ENCODE assay signal across 1 cellular context in genomic region chr3:14242490-14243311, GRCh38.
A peak's percentile ranks its signal among the peaks of the same experiment; 100 is the strongest.
TF ChIP-seq lines count a peak whose summit lies in the region.

No MANE protein-coding gene starts in this region.

TF ChIP-seq in K562, 482 proteins besides CTCF, POLR2A, EP300 and RAD21 (continued from another document):
- TF ChIP-seq ZMIZ1 (IDR thresholded peaks at IDR 0.05; ENCODE audit: low read depth in 2 of 2, low read length in 2 of 2) (no peak), ZSCAN29 (IDR thresholded peaks at IDR 0.05) (no peak), MAX (CRISPR knock-in tag; IDR thresholded peaks at IDR 0.05) (peak; percentile 29; the same call in 1 of the 2 replicates), ZBED1 (IDR thresholded peaks at IDR 0.05) (no peak), DMBX1 (CRISPR knock-in tag; IDR thresholded peaks at IDR 0.05; ENCODE audit: borderline replicate concordance) (0 out of 2 replicates have a peak, but pooled peaks have one; percentile 65), YBX1 (IDR thresholded peaks at IDR 0.05) (no peak), SPI1 (IDR thresholded peaks at IDR 0.05; ENCODE audit: borderline replicate concordance, low read depth, low read length) (no peak), ZNF592 (IDR thresholded peaks at IDR 0.05) (peak; percentile 54; the same call in 1 of the 2 replicates), POLR2B (IDR thresholded peaks at IDR 0.05; ENCODE audit: low read depth, partially characterized antibody) (no peak), PCBP2 (IDR thresholded peaks at IDR 0.05; ENCODE audit: low read depth, low read length, poor library complexity, severe bottlenecking) (no peak), ZNF511 (CRISPR knock-in tag; IDR thresholded peaks at IDR 0.05) (no peak), RBFOX2 (IDR thresholded peaks at IDR 0.05; ENCODE audit: low read depth, low read length) (no peak), NR2C2 (CRISPR knock-in tag; IDR thresholded peaks at IDR 0.05) (no peak), NR2C2 (tag; IDR thresholded peaks at IDR 0.05) (peak; percentile 81), NCOA4 (IDR thresholded peaks at IDR 0.05; ENCODE audit: partially characterized antibody) (no peak), C11orf30 (IDR thresholded peaks at IDR 0.05; ENCODE audit: low read depth) (peak; percentile 27; the same call in 1 of the 2 replicates), TBL1XR1 (IDR thresholded peaks at IDR 0.05; ENCODE audit: low read length in 2 of 2) (no peak), PYGO2 (tag; IDR thresholded peaks at IDR 0.05) (0 out of 2 replicates have a peak, but pooled peaks have one; percentile 45), ID3 (CRISPR knock-in tag; IDR thresholded peaks at IDR 0.05) (no peak), ID3 (tag; IDR thresholded peaks at IDR 0.05) (peak; percentile 52; the same call in 1 of the 2 replicates), NUFIP1 (IDR thresholded peaks at IDR 0.05; ENCODE audit: partially characterized antibody) (no peak)
